20 cellular contexts compared by ENCODE assay signal in genomic region chr1:51919684-51920083, GRCh38.
"Had no signal": no experiment of that assay in that cellular context is flagged by ENCODE, and none has a peak within 500 bp of the region (broad histone marks: within the 10 kb centered on the region; RNA-seq: fewer than 3 reads in every experiment).

No MANE protein-coding gene starts in this region.

- H3K36me3 Mint-ChIP-seq: naive thymus-derived CD8-positive, alpha-beta T cell; stimulated activated memory B cell treated with anti-CD40 and anti-IgM and Interleukin-4, amounts not matched to agents 10 μg/mL and 1 μg/mL and 100 μg/mL, for 72 hours had no signal

- H3K4me2 ChIP-seq: hepatocyte, smooth muscle cell had no signal

- DNase-seq: activated CD4-positive, alpha-beta T cell treated with anti-CD3 and anti-CD28 coated beads, Interleukin-2, amount 50 U/mL, for 4 hours; activated effector memory CD4-positive, alpha-beta T cell treated with anti-CD3 and anti-CD28 coated beads, Interleukin-2, amount 50 U/mL, for 16 hours; activated naive CD4-positive, alpha-beta T cell treated with anti-CD3 and anti-CD28 coated beads, Interleukin-2, amount 50 U/mL, for 16 hours; activated T-cell treated with anti-CD3 and anti-CD28 coated beads, Interleukin-2, amount 50 U/mL, for 72 hours; foreskin fibroblast; left cardiac atrium; mesenchymal stem cell; naive thymus-derived CD8-positive, alpha-beta T cell; right cardiac atrium; stimulated activated CD4-positive, alpha-beta T cell treated with anti-CD3 and anti-CD28 coated beads, Interleukin-4, amount 100 ng/mL, for 24 hours; SW 1271; T-helper 2 cell had no signal

- H3K27me3 ChIP-seq: ascending aorta had no signal

- H3K27ac Mint-ChIP-seq: activated T-cell treated with anti-CD3 and anti-CD28 coated beads, Interleukin-2, amount 50 U/mL, for 72 hours; naive thymus-derived CD8-positive, alpha-beta T cell; stimulated activated memory B cell treated with anti-CD40 and anti-IgM and Interleukin-4, amounts not matched to agents 10 μg/mL and 1 μg/mL and 100 μg/mL, for 72 hours had no signal

- H3K4me3 ChIP-seq: ascending aorta, hepatocyte, prostate gland, smooth muscle cell, thoracic aorta had no signal

- H3K4me3 Mint-ChIP-seq: activated T-cell treated with anti-CD3 and anti-CD28 coated beads, Interleukin-2, amount 50 U/mL, for 72 hours; naive thymus-derived CD8-positive, alpha-beta T cell; stimulated activated memory B cell treated with anti-CD40 and anti-IgM and Interleukin-4, amounts not matched to agents 10 μg/mL and 1 μg/mL and 100 μg/mL, for 72 hours had no signal

- H3K79me2 ChIP-seq: hepatocyte had no signal

- ATAC-seq: activated T-cell treated with anti-CD3 and anti-CD28 coated beads, Interleukin-2, amount 50 U/mL, for 72 hours; left cardiac atrium; naive thymus-derived CD8-positive, alpha-beta T cell; right cardiac atrium; stimulated activated memory B cell treated with anti-CD40 and anti-IgM and Interleukin-4, amounts not matched to agents 10 μg/mL and 1 μg/mL and 100 μg/mL, for 72 hours had no signal

- H3K4me1 ChIP-seq: ascending aorta, prostate gland had no signal

- H3K27ac ChIP-seq: ascending aorta, epithelial cell of prostate, hepatocyte, prostate gland, thoracic aorta, VCaP had no signal

- H3K4me1 Mint-ChIP-seq: naive thymus-derived CD8-positive, alpha-beta T cell; stimulated activated memory B cell treated with anti-CD40 and anti-IgM and Interleukin-4, amounts not matched to agents 10 μg/mL and 1 μg/mL and 100 μg/mL, for 72 hours had no signal

- H3K9me3 Mint-ChIP-seq: activated T-cell treated with anti-CD3 and anti-CD28 coated beads, Interleukin-2, amount 50 U/mL, for 72 hours; naive thymus-derived CD8-positive, alpha-beta T cell; stimulated activated memory B cell treated with anti-CD40 and anti-IgM and Interleukin-4, amounts not matched to agents 10 μg/mL and 1 μg/mL and 100 μg/mL, for 72 hours had no signal

- H3K9me3 ChIP-seq: ascending aorta, prostate gland, thoracic aorta had no signal

- H2AFZ ChIP-seq: hepatocyte had no signal

- H3K36me3 ChIP-seq: ascending aorta, prostate gland, thoracic aorta had no signal
